In genomic region chr1:28518000-28518744, GRCh38 we compare ENCODE assay signal across 8 cellular contexts. TPM values are rescaled to one million over a fixed set of nuclear protein-coding genes. Genes with fewer than 3 reads are reported as not detected.
DNase-seq lines count a peak whose midpoint lies in the region; TF ChIP-seq lines count a peak whose summit lies in the region.

No MANE protein-coding gene starts in this region.

- under 1% methylated on average over 92 of the region's 92 CpGs for WGBS in thymus

- DNase-seq in GM03348 (ENCODE audit: low spot score): peak; percentile 97
- peak; percentile 98 for DNase-seq in H7
- DNase-seq in MM.1S: peak; percentile 93
- DNase-seq in SJSA1 (ENCODE audit: low read depth in 1 of 2, low spot score in 2 of 2): peak; percentile 93 to 94
- DNase-seq in activated naive CD4-positive, alpha-beta T cell treated with anti-CD3 and anti-CD28 coated beads for 36 hours: peak; percentile 92
- peak; percentile 85 for DNase-seq in globus pallidus (ENCODE audit: low spot score)
- DNase-seq in osteoblast (ENCODE audit: insufficient read length, low spot score, missing footprints): peak; percentile 99

- H3K4me2 ChIP-seq in MM.1S (ENCODE audit: low read depth, low read length) (peak overlapping the region; percentile 88), osteoblast (ENCODE audit: insufficient read depth, low read length) (peak overlapping the region; percentile 87)

- H3K4me1 ChIP-seq in MM.1S (ENCODE audit: low read length) (peaks cover 10% of the 10 kb centered on the region), SJSA1 (replicated peaks) (peaks cover 24% of the 10 kb centered on the region), osteoblast (ENCODE audit: insufficient read depth, low read length) (peaks cover 18% of the 10 kb centered on the region), thymus (ENCODE audit: control insufficient read depth, insufficient read depth, low read length) (peaks cover 12% of the 10 kb centered on the region)

- H3K27me3 ChIP-seq in H7 (ENCODE audit: control insufficient read depth, insufficient read depth, low read length) (no peaks in the 10 kb centered on the region), MM.1S (replicated peaks; ENCODE audit: insufficient read depth, low read length) (no peaks in the 10 kb centered on the region), SJSA1 (replicated peaks) (peaks cover 12% of the 10 kb centered on the region), osteoblast (ENCODE audit: insufficient read depth, low read length) (no peaks in the 10 kb centered on the region), thymus (ENCODE audit: control insufficient read depth, insufficient read depth) (no peaks in the 10 kb centered on the region)

- H3K79me2 ChIP-seq in MM.1S (ENCODE audit: low read length) (peaks cover 46% of the 10 kb centered on the region), osteoblast (ENCODE audit: insufficient read depth, low read length) (peaks cover 36% of the 10 kb centered on the region)

- H3K9me3 ChIP-seq in MM.1S (replicated peaks; ENCODE audit: insufficient read depth, low read length) (no peaks in the 10 kb centered on the region), SJSA1 (replicated peaks) (no peaks in the 10 kb centered on the region; the same call in 1 of the 2 replicates), osteoblast (ENCODE audit: low read depth, low read length) (no peaks in the 10 kb centered on the region), thymus (ENCODE audit: control insufficient read depth) (no peaks in the 10 kb centered on the region)

- H3K27me3 Mint-ChIP-seq in activated naive CD4-positive, alpha-beta T cell treated with anti-CD3 and anti-CD28 coated beads for 36 hours (ENCODE audit: low read depth): no peaks in the 10 kb centered on the region

- peaks cover 28% of the 10 kb centered on the region for H3K36me3 Mint-ChIP-seq in activated naive CD4-positive, alpha-beta T cell treated with anti-CD3 and anti-CD28 coated beads for 36 hours (ENCODE audit: low read depth)

- intact Hi-C loops in activated naive CD4-positive, alpha-beta T cell treated with anti-CD3 and anti-CD28 coated beads for 36 hours (cut with micrococcal nuclease): loop anchor here (1.0 to 2.0 kb wide), 7 partner anchors 12 to 359 kb away; partner anchors contain the start of genes RCC1 and TAF12

- H3K27ac ChIP-seq in MM.1S (ENCODE audit: low read length) (peak overlapping the region; percentile 85), SJSA1 (peak overlapping the region; percentile 88), osteoblast (ENCODE audit: low read depth, low read length) (peak overlapping the region; percentile 44), thymus (ENCODE audit: low read depth) (peak overlapping the region; percentile 92)

- H2AFZ ChIP-seq in MM.1S (ENCODE audit: low read length): peak overlapping the region; percentile 43
- no peak overlapping the region for H2AFZ ChIP-seq in osteoblast (ENCODE audit: low read length)

- H3K36me3 ChIP-seq in H7 (replicated peaks; ENCODE audit: control insufficient read depth, insufficient read depth, low read length) (no peaks in the 10 kb centered on the region; the same call in 1 of the 2 replicates), MM.1S (replicated peaks; ENCODE audit: insufficient read depth, low read length) (0 out of 2 replicates have a peak, but pooled peaks cover 3% of the 10 kb centered on the region), SJSA1 (peaks cover 56% of the 10 kb centered on the region), osteoblast (ENCODE audit: insufficient read depth, low read length) (peaks cover 5% of the 10 kb centered on the region), thymus (ENCODE audit: control insufficient read depth, insufficient read depth) (peaks cover 6% of the 10 kb centered on the region)

- H3K4me3 ChIP-seq in H7 (ENCODE audit: insufficient read depth, low read depth, low read length) (peak overlapping the region; percentile 89), MM.1S (ENCODE audit: low read length) (peak overlapping the region; percentile 90), SJSA1 (peak overlapping the region; percentile 92), osteoblast (ENCODE audit: insufficient read depth, low read length) (peak overlapping the region; percentile 76), thymus (ENCODE audit: low read length) (peak overlapping the region; percentile 81)

- H3K27ac Mint-ChIP-seq in activated naive CD4-positive, alpha-beta T cell treated with anti-CD3 and anti-CD28 coated beads for 36 hours: peak overlapping the region; percentile 91

- peak overlapping the region; percentile 90 for H3K4me3 Mint-ChIP-seq in activated naive CD4-positive, alpha-beta T cell treated with anti-CD3 and anti-CD28 coated beads for 36 hours

- H4K20me1 ChIP-seq in MM.1S (ENCODE audit: insufficient read depth, low read length) (0 out of 2 replicates have a peak, but pooled peaks cover 2% of the 10 kb centered on the region), osteoblast (ENCODE audit: insufficient read depth, low read length) (peaks cover 19% of the 10 kb centered on the region)

- H3K4me1 Mint-ChIP-seq in activated naive CD4-positive, alpha-beta T cell treated with anti-CD3 and anti-CD28 coated beads for 36 hours (ENCODE audit: low read depth): peaks cover 38% of the 10 kb centered on the region

- TF ChIP-seq CTCF in MM.1S (IDR thresholded peaks at IDR 0.05; ENCODE audit: low read length): peak; percentile 91
- TF ChIP-seq CTCF in osteoblast (IDR thresholded peaks at IDR 0.05; ENCODE audit: extremely low read depth, low read depth, low read length): peak; percentile 80

- H3K9me2 ChIP-seq in MM.1S (replicated peaks; ENCODE audit: insufficient read depth, low read length): no peaks in the 10 kb centered on the region

- CTCF ChIA-PET in activated naive CD4-positive, alpha-beta T cell treated with anti-CD3 and anti-CD28 coated beads for 36 hours (lab: Charles Lee): interaction anchor here (0.6 to 1.5 kb wide), 3 partner anchors 24 to 359 kb away, joined by 3 to 10 read pairs (median 3); no protein-coding TSS in a partner anchor

- H3F3A ChIP-seq in MM.1S (ENCODE audit: insufficient read depth, low read length): peaks cover 36% of the 10 kb centered on the region

- H3K9ac ChIP-seq in MM.1S (ENCODE audit: low read length): peak overlapping the region; percentile 92

- H3K9me3 Mint-ChIP-seq in activated naive CD4-positive, alpha-beta T cell treated with anti-CD3 and anti-CD28 coated beads for 36 hours: no peaks in the 10 kb centered on the region

RNA-seq across cellular contexts. Expression of gene RCC1, which starts 12.3 kb away (rescaled TPM):
- 113 and 136 TPM in 2 replicates for total RNA-seq in H7 (2014; rRNA removed; shearing (Covaris generic))
- 52.7 and 64.3 TPM in 2 replicates for total RNA-seq in SJSA1 (2014; rRNA removed; shearing (Covaris generic))
- total RNA-seq in activated naive CD4-positive, alpha-beta T cell treated with anti-CD3 and anti-CD28 coated beads for 36 hours: 100 to 1,000 TPM; 106 to 110 TPM
- total RNA-seq in osteoblast: 32.1 and 35.1 TPM in 2 replicates
- polyA plus RNA-seq in thymus: 19.4 TPM

RNA-seq across cellular contexts. Expression of gene TRNAU1AP, which starts 34.7 kb away (rescaled TPM):
- total RNA-seq in H7 (2014; rRNA removed; shearing (Covaris generic)): 35.3 and 37.1 TPM in 2 replicates
- total RNA-seq in SJSA1 (2014; rRNA removed; shearing (Covaris generic)): 17.4 and 26.1 TPM in 2 replicates
- 10 to 100 TPM; 36.7 to 39.4 TPM for total RNA-seq in activated naive CD4-positive, alpha-beta T cell treated with anti-CD3 and anti-CD28 coated beads for 36 hours
- 23.2 and 28.3 TPM in 2 replicates for total RNA-seq in osteoblast
- polyA plus RNA-seq in thymus: 38.6 TPM

Comparison
In these comparisons a context has a peak if more than half of its experiments do, and no peak if none do; other contexts are left out.
1. Peak in every context shown above with its lines: DNase-seq, H3K4me3 ChIP-seq and H3K27ac ChIP-seq.